ENCODE assay signal across 30 cellular contexts in the genomic region with DNA sequence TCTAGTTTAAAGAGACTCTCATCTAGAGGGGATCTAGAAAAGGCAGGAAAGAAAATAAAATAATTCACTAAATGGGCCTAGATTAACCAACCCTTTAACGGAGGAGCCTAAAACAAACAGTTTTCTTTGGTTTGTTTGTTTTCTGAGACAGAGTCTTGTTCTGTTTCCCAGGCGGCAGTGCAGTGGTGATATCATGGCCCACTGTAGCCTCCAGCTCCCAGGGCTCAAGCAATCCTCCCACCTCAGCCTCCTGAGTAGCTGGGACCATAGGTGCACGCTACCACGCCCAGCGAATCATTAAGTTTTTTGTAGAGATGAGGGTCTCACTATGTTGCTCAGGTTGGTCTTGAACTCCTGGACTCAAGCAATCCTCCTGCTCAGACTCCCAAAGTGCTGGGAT.
"Had no signal": no experiment of that assay in that cellular context is flagged by ENCODE, and none has a peak within 500 bp of the region (broad histone marks: within the 10 kb centered on the region; RNA-seq: fewer than 3 reads in every experiment).

No MANE protein-coding gene starts in this region.

- H3K9me3 ChIP-seq: esophagus muscularis mucosa, gastrocnemius medialis, heart left ventricle had no signal

- H3K27me3 ChIP-seq: brain microvascular endothelial cell, esophagus muscularis mucosa, foreskin keratinocyte, gastrocnemius medialis, heart left ventricle had no signal

- DNase-seq: activated CD4-positive, alpha-beta memory T cell treated with anti-CD3 and anti-CD28 coated beads for 36 hours; activated CD4-positive, alpha-beta T cell treated with anti-CD3 and anti-CD28 coated beads for 36 hours; activated CD4-positive, alpha-beta T cell treated with anti-CD3 and anti-CD28 coated beads, Interleukin-2, amount 10 ng/mL, durations not matched to agents 24 days and 14 days; activated CD4-positive, CD25-positive, alpha-beta regulatory T cell; activated CD4-positive, CD25-positive, alpha-beta regulatory T cell treated with anti-CD3 and anti-CD28 coated beads, Interleukin-2, amount 50 U/mL, for 72 hours; activated CD8-positive, alpha-beta memory T cell treated with anti-CD3 and anti-CD28 coated beads, Interleukin-2, amount 10 ng/mL, durations not matched to agents 7 days and 5 days; activated CD8-positive, alpha-beta memory T cell treated with anti-CD3 and anti-CD28 coated beads, Interleukin-2, amount 50 U/mL, for 4 hours; activated CD8-positive, alpha-beta T cell treated with anti-CD3 and anti-CD28 coated beads, Interleukin-2, amount 10 ng/mL, durations not matched to agents 7 days and 5 days; activated effector memory CD4-positive, alpha-beta T cell treated with Interleukin-2 at 50 U/mL for 16 hours; activated gamma-delta T cell treated with Interleukin-2 at 50 U/mL for 16 hours; activated naive CD4-positive, alpha-beta T cell treated with anti-CD3 and anti-CD28 coated beads, Interleukin-2, amount 50 U/mL, for 16 hours; activated naive CD4-positive, alpha-beta T cell treated with Interleukin-2 at 50 U/mL for 16 hours; activated T-cell treated with anti-CD3 and anti-CD28 coated beads, Interleukin-2, amount 50 U/mL, for 1 hour; amniotic stem cell; anterior cingulate cortex; brain microvascular endothelial cell; effector CD4-positive, alpha-beta T cell; effector memory CD8-positive, alpha-beta T cell; erythroblast; foreskin keratinocyte; gastrocnemius medialis; glutamatergic neuron; heart left ventricle; T-helper 2 cell had no signal

- H3K27ac ChIP-seq: brain microvascular endothelial cell, coronary artery, esophagus muscularis mucosa, foreskin keratinocyte, gastrocnemius medialis, heart left ventricle had no signal

- H3K4me1 ChIP-seq: esophagus muscularis mucosa, foreskin keratinocyte, heart left ventricle had no signal

- H3K27me3 Mint-ChIP-seq: activated CD4-positive, alpha-beta memory T cell treated with anti-CD3 and anti-CD28 coated beads for 36 hours; activated CD4-positive, alpha-beta T cell treated with anti-CD3 and anti-CD28 coated beads for 36 hours; activated CD4-positive, alpha-beta T cell treated with anti-CD3 and anti-CD28 coated beads, Interleukin-2, amount 10 ng/mL, durations not matched to agents 24 days and 14 days; activated CD8-positive, alpha-beta memory T cell treated with anti-CD3 and anti-CD28 coated beads, Interleukin-2, amount 10 ng/mL, durations not matched to agents 7 days and 5 days; activated naive CD8-positive, alpha-beta T cell; activated T-helper 17 cell treated with anti-CD3 and anti-CD28 coated beads, Interleukin-2, amount 50 U/mL, for 72 hours; central memory CD8-positive, alpha-beta T cell; dendritic cell treated with granulocyte-macrophage colony-stimulating factor and Interleukin-4, amounts not matched to agents 40 ng/mL and 50 ng/mL, for 4 days; effector memory CD8-positive, alpha-beta T cell had no signal

- H3K4me3 ChIP-seq: coronary artery, esophagus muscularis mucosa, gastrocnemius medialis, heart left ventricle had no signal

- ATAC-seq: activated CD4-positive, alpha-beta T cell treated with anti-CD3 and anti-CD28 coated beads for 36 hours; activated CD8-positive, alpha-beta memory T cell treated with anti-CD3 and anti-CD28 coated beads, Interleukin-2, amount 10 ng/mL, durations not matched to agents 7 days and 5 days; activated CD8-positive, alpha-beta T cell treated with anti-CD3 and anti-CD28 coated beads, Interleukin-2, amount 10 ng/mL, durations not matched to agents 7 days and 5 days; effector memory CD8-positive, alpha-beta T cell; foreskin keratinocyte; gastrocnemius medialis; heart left ventricle had no signal

- H3K27ac Mint-ChIP-seq: activated CD4-positive, alpha-beta memory T cell treated with anti-CD3 and anti-CD28 coated beads for 36 hours; activated CD4-positive, alpha-beta T cell treated with anti-CD3 and anti-CD28 coated beads for 36 hours; activated CD4-positive, alpha-beta T cell treated with anti-CD3 and anti-CD28 coated beads, Interleukin-2, amount 10 ng/mL, durations not matched to agents 24 days and 14 days; activated CD8-positive, alpha-beta memory T cell treated with anti-CD3 and anti-CD28 coated beads, Interleukin-2, amount 10 ng/mL, durations not matched to agents 7 days and 5 days; activated CD8-positive, alpha-beta T cell treated with anti-CD3 and anti-CD28 coated beads, Interleukin-2, amount 10 ng/mL, durations not matched to agents 7 days and 5 days; activated naive CD8-positive, alpha-beta T cell; activated T-helper 17 cell treated with anti-CD3 and anti-CD28 coated beads, Interleukin-2, amount 50 U/mL, for 72 hours; dendritic cell treated with granulocyte-macrophage colony-stimulating factor and Interleukin-4, amounts not matched to agents 40 ng/mL and 50 ng/mL, for 4 days; effector memory CD8-positive, alpha-beta T cell had no signal

- H3K4me1 Mint-ChIP-seq: activated CD8-positive, alpha-beta memory T cell treated with anti-CD3 and anti-CD28 coated beads, Interleukin-2, amount 10 ng/mL, durations not matched to agents 7 days and 5 days; activated T-helper 17 cell treated with anti-CD3 and anti-CD28 coated beads, Interleukin-2, amount 50 U/mL, for 72 hours; central memory CD8-positive, alpha-beta T cell had no signal

- H3K9me3 Mint-ChIP-seq: activated CD4-positive, alpha-beta memory T cell treated with anti-CD3 and anti-CD28 coated beads for 36 hours; activated CD4-positive, alpha-beta T cell treated with anti-CD3 and anti-CD28 coated beads, Interleukin-2, amount 10 ng/mL, durations not matched to agents 24 days and 14 days; activated T-helper 17 cell treated with anti-CD3 and anti-CD28 coated beads, Interleukin-2, amount 50 U/mL, for 72 hours; central memory CD8-positive, alpha-beta T cell; dendritic cell treated with granulocyte-macrophage colony-stimulating factor and Interleukin-4, amounts not matched to agents 40 ng/mL and 50 ng/mL, for 4 days; effector memory CD8-positive, alpha-beta T cell had no signal

- H3K4me3 Mint-ChIP-seq: activated CD4-positive, alpha-beta memory T cell treated with anti-CD3 and anti-CD28 coated beads for 36 hours; activated CD4-positive, alpha-beta T cell treated with anti-CD3 and anti-CD28 coated beads for 36 hours; activated CD4-positive, alpha-beta T cell treated with anti-CD3 and anti-CD28 coated beads, Interleukin-2, amount 10 ng/mL, durations not matched to agents 24 days and 14 days; activated CD8-positive, alpha-beta memory T cell treated with anti-CD3 and anti-CD28 coated beads, Interleukin-2, amount 10 ng/mL, durations not matched to agents 7 days and 5 days; activated CD8-positive, alpha-beta T cell treated with anti-CD3 and anti-CD28 coated beads, Interleukin-2, amount 10 ng/mL, durations not matched to agents 7 days and 5 days; activated naive CD8-positive, alpha-beta T cell; activated T-helper 17 cell treated with anti-CD3 and anti-CD28 coated beads, Interleukin-2, amount 50 U/mL, for 72 hours; central memory CD8-positive, alpha-beta T cell; dendritic cell treated with granulocyte-macrophage colony-stimulating factor and Interleukin-4, amounts not matched to agents 40 ng/mL and 50 ng/mL, for 4 days; effector memory CD8-positive, alpha-beta T cell had no signal
